ENCODE assay signal across 1 cellular context in genomic region chr16:67163903-67164558, GRCh38.
TF ChIP-seq lines count a peak whose summit lies in the region.

No MANE protein-coding gene starts in this region.

TF ChIP-seq in endothelial cell of umbilical vein, 7 proteins besides CTCF, POLR2A, EP300 and RAD21 (continued from another document):
- TF ChIP-seq MAX (IDR thresholded peaks at IDR 0.05; ENCODE audit: insufficient read depth, insufficient read length) (no peak), MYC (IDR thresholded peaks at IDR 0.05; ENCODE audit: low read depth, low read length) (no peak), FOS (IDR thresholded peaks at IDR 0.05; ENCODE audit: borderline replicate concordance, insufficient read depth, low read length) (no peak), JUN (IDR thresholded peaks at IDR 0.05; ENCODE audit: borderline replicate concordance, insufficient read depth, insufficient read length, low read depth) (no peak), EZH2 (IDR thresholded peaks at IDR 0.05; ENCODE audit: borderline replicate concordance, low read depth, low read length, severe bottlenecking) (no peak)
